In the genomic region with DNA sequence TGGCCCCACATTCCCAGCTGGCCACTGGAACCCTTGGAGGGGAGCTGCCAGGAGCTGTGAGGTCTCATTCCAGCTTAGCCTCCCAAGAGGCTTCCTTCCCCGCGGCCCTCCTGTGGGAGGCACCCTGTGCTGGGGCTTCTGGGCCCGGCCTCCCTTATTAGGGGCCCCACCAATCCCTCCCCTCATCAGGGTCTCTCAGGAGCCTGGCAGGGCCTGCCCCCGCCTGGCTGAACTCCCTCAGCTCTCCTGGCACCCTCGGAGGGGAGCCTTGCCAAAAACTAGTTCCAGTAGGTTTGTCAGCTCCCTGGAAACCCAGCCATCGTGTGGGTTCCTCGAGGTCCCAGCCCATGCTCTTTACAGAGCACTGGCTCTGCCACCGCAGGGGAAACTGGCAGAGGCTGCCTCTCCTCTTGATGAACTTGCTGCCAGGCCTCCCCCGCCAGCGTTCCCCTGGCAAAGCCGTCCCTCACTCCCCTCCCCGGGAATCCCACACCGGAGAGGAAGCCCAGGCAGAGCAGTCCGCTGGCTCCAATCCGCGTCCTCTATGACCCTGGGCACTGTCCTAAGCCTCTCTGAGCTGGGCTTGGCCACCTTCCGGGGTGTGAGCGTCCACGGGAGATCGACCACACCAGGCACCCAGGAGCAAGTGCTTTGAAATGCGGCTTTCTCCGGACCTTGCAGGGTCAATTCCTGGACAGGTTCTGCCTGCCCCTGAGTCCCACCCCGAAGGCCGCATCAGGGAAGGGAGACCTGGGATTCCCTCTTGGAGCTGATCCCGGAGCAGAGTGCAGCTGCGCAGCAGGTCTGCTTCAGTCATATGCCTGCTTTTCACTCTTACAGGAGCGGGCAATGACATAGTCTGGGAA, we compare ENCODE assay signal across 9 cellular contexts.
DNase-seq lines count a peak whose midpoint lies in the region; ATAC-seq and TF ChIP-seq lines count a peak whose summit lies in the region.
"Had no signal": no experiment of that assay in that cellular context is flagged by ENCODE, and none has a peak within 500 bp of the region (broad histone marks: within the 10 kb centered on the region; RNA-seq: fewer than 3 reads in every experiment).

No MANE protein-coding gene starts in this region.

- TF ChIP-seq EP300 in suprapubic skin (IDR thresholded peaks at IDR 0.05), result no peak

- H3K27ac ChIP-seq in coronary artery, result peak overlapping the region in 1 of 2 donors; percentile 13
- no peak overlapping the region for H3K27ac ChIP-seq in suprapubic skin

- no peaks in the 10 kb centered on the region for H3K9me3 ChIP-seq in suprapubic skin

- peak; percentile 21 for DNase-seq in activated CD4-positive, CD25-positive, alpha-beta regulatory T cell treated with anti-CD3 and anti-CD28 coated beads, Interleukin-2, amount 50 U/mL, for 72 hours
- DNase-seq in coronary artery (ENCODE audit: low spot score) (peak; percentile 72), medulla oblongata (ENCODE audit: extremely low spot score) (peak; percentile 75), suprapubic skin (ENCODE audit: low spot score in 2 of 2) (peak; percentile 59 to 69), NOMO-1 (lab: John Stamatoyannopoulos, UW; ENCODE audit: unreplicated experiment in 2 of 2) (no peak), KBM-7 (no peak), NOMO-1 treated with dmso at 0.1 percent for 144 hours (lab: John Stamatoyannopoulos, UW; ENCODE audit: unreplicated experiment) (no peak)
- DNase-seq: NCI-H187 had no signal

- 26% methylated on average over 13 of the region's 27 CpGs for WGBS in suprapubic skin

- no peak for ATAC-seq in activated CD4-positive, CD25-positive, alpha-beta regulatory T cell treated with anti-CD3 and anti-CD28 coated beads, Interleukin-2, amount 50 U/mL, for 24 hours

- H3K4me3 ChIP-seq in coronary artery (peak overlapping the region; percentile 54), suprapubic skin (peak overlapping the region; percentile 40)

- in situ Hi-C loops in KBM-7 (cut with MboI; ENCODE audit: low pct_unique_long_range_greater_than_20kb, low sequenced_read_pairs), result no loop called here

- TF ChIP-seq CTCF in coronary artery (IDR thresholded peaks at IDR 0.05), result no peak
- TF ChIP-seq CTCF in suprapubic skin (IDR thresholded peaks at IDR 0.05), result no peak

- H3K4me1 ChIP-seq in suprapubic skin, result peaks cover 21% of the 10 kb centered on the region

- TF ChIP-seq POLR2A in suprapubic skin (IDR thresholded peaks at IDR 0.05), result no peak

- H3K36me3 ChIP-seq in suprapubic skin, result no peaks in the 10 kb centered on the region

- H3K27me3 ChIP-seq in suprapubic skin, result peaks cover 9% of the 10 kb centered on the region

Comparison
In these comparisons a context has a peak if more than half of its experiments do, and no peak if none do; other contexts are left out.
1. DNase-seq: peak in activated CD4-positive, CD25-positive, alpha-beta regulatory T cell treated with anti-CD3 and anti-CD28 coated beads, Interleukin-2, amount 50 U/mL, for 72 hours (single experiment), coronary artery (single experiment), medulla oblongata (single experiment) and suprapubic skin (2 of 2); none in NOMO-1 (0 of 2), KBM-7 (single experiment) and NOMO-1 treated with dmso at 0.1 percent for 144 hours (single experiment).